ENCODE assay signal across 8 cellular contexts in the genomic region with DNA sequence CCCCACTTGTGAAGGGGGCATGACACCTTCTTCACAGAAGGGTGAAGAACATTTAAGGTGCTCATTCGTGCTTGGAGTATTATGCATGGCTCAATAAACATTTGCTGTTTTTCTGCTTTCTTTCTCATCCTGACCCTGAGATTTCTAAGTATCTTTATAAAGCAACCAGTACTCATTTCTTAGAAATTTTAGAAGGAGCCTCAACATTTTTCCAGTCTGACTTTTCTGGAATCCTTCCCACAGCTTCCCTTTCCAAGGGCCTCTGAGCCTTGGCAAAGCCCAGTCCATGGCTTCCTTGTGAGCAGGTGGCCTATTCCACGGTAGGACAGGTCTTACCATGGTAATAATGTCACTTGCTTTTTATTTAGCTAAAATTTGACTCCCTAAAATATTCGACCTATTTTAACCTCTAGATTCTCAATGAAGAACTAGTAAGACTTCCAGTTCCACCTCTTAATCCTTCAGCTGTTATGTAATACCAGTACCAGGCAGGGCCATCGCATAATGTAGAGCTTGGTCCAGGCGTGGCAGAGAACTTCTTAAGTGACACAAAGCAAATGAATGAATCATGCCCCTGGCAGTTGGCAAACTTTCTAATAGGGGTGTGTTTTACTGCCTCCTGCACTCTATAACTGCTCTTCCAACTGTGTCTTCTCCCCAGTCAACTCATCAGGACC. TPM values are rescaled to one million over a fixed set of nuclear protein-coding genes. Genes with fewer than 3 reads are reported as not detected.
DNase-seq lines count a peak whose midpoint lies in the region; ATAC-seq and TF ChIP-seq lines count a peak whose summit lies in the region.

No MANE protein-coding gene starts in this region.

- no peak overlapping the region for H3K18ac ChIP-seq in mesendoderm (ENCODE audit: low read length)

- peak overlapping the region in 4 of 12 donors; percentile 22 to 38 (median 25) for H3K27ac ChIP-seq in heart left ventricle
- peak overlapping the region; percentile 43 to 53 for H3K27ac ChIP-seq in uterus
- H3K27ac ChIP-seq in mesendoderm (ENCODE audit: low read depth, low read length) = no peak overlapping the region

- no peak for TF ChIP-seq POLR2A in heart left ventricle (IDR thresholded peaks at IDR 0.05)
- TF ChIP-seq POLR2A in uterus (IDR thresholded peaks at IDR 0.05) = no peak

- DNase-seq in heart left ventricle (no peak), cardiac septum (ENCODE audit: low spot score) (no peak), adipocyte (ENCODE audit: low read depth) (peak; percentile 79), iris pigment epithelial cell (ENCODE audit: low read depth) (peak; percentile 87), uterus (peak in 1 of 2 donors; percentile 40), mesendoderm (no peak)
- no peak for DNase-seq in activated CD4-positive, alpha-beta T cell treated with anti-CD3 and anti-CD28 coated beads for 1 hour

- ATAC-seq in heart left ventricle (peak in 3 of 4 donors; percentile 45 to 70 (median 60)), GM21360 (IDR thresholded peaks at IDR 0.05; ENCODE audit: unreplicated experiment) (no peak)

- H2BK5ac ChIP-seq in mesendoderm (ENCODE audit: low read length) = no peak overlapping the region

- H2BK120ac ChIP-seq in mesendoderm (ENCODE audit: low read depth, low read length) = no peak overlapping the region

- H3K4me1 ChIP-seq in heart left ventricle (peaks cover 0 to 26% (median 6%) of the 10 kb centered on the region in 12 donors), adipocyte (ENCODE audit: control insufficient read depth, insufficient read depth, low read length) (peaks cover 45% of the 10 kb centered on the region), uterus (peaks cover 9 to 24% of the 10 kb centered on the region in 2 donors), mesendoderm (ENCODE audit: control insufficient read depth, low read depth, low read length) (no peaks in the 10 kb centered on the region)

- no peaks in the 10 kb centered on the region for H3K36me3 ChIP-seq in heart left ventricle
- no peaks in the 10 kb centered on the region for H3K36me3 ChIP-seq in adipocyte (ENCODE audit: control insufficient read depth, insufficient read depth, low read length, severe bottlenecking)
- H3K36me3 ChIP-seq in uterus = no peaks in the 10 kb centered on the region
- H3K36me3 ChIP-seq in mesendoderm (ENCODE audit: control insufficient read depth, insufficient read depth, low read length) = no peaks in the 10 kb centered on the region

- H2BK15ac ChIP-seq in mesendoderm (replicated peaks; ENCODE audit: low read depth) = no peak overlapping the region

- H2AK5ac ChIP-seq in mesendoderm (ENCODE audit: low read length) = no peak overlapping the region

- TF ChIP-seq CTCF in heart left ventricle (IDR thresholded peaks at IDR 0.05) (no peak), uterus (IDR thresholded peaks at IDR 0.05) (no peak)

- H3K4me3 ChIP-seq in heart left ventricle (no peak overlapping the region), adipocyte (ENCODE audit: low read length) (no peak overlapping the region), uterus (no peak overlapping the region), mesendoderm (ENCODE audit: low read length) (no peak overlapping the region)

- WGBS in heart left ventricle, 4 donors = 68 to 86% (median 73%) methylated on average over 5 of the region's 5 CpGs
- no CpG with 5 or more reads among the region's 5 CpGs for WGBS in mesendoderm (ENCODE audit: extremely low coverage, insufficient coverage, low lambda C conversion rate)

- no peak overlapping the region for H3K4me2 ChIP-seq in mesendoderm (ENCODE audit: low read length)

- no peaks in the 10 kb centered on the region for H3K27me3 ChIP-seq in heart left ventricle
- no peaks in the 10 kb centered on the region for H3K27me3 ChIP-seq in adipocyte (replicated peaks; ENCODE audit: control insufficient read depth, insufficient read depth, low read length)
- no peaks in the 10 kb centered on the region for H3K27me3 ChIP-seq in uterus
- H3K27me3 ChIP-seq in mesendoderm (ENCODE audit: insufficient read depth, low read length, poor library complexity) = no peaks in the 10 kb centered on the region

- H3K23ac ChIP-seq in mesendoderm (ENCODE audit: low read length) = no peak overlapping the region

- H3K79me2 ChIP-seq in mesendoderm (ENCODE audit: control insufficient read depth, insufficient read depth, low read length) = no peaks in the 10 kb centered on the region

- intact Hi-C loops in heart left ventricle (cut with DNase I) (loop anchor here in 2 of 10 donors (10.0 kb wide), 2 partner anchors 199 to 519 kb away; no protein-coding TSS in a partner anchor), cardiac septum (cut with DNase I) (loop anchor here (10.0 kb wide), 1 partner anchor 349 kb away; the partner anchor contains the start of gene HPS3), uterus (cut with DNase I; ENCODE audit: low total_unique reads) (no loop called here)

- no peak overlapping the region for H3K4ac ChIP-seq in mesendoderm (ENCODE audit: low read depth, low read length)

- no peak overlapping the region for H3K56ac ChIP-seq in mesendoderm (ENCODE audit: low read length)

- no peaks in the 10 kb centered on the region for H3K79me1 ChIP-seq in mesendoderm (ENCODE audit: low read length)

- no peaks in the 10 kb centered on the region for H3K9me3 ChIP-seq in heart left ventricle
- H3K9me3 ChIP-seq in adipocyte (ENCODE audit: control insufficient read depth, low read length) = no peaks in the 10 kb centered on the region
- H3K9me3 ChIP-seq in uterus = no peaks in the 10 kb centered on the region

- H4K5ac ChIP-seq in mesendoderm (ENCODE audit: low read length) = no peak overlapping the region

- H4K8ac ChIP-seq in mesendoderm (ENCODE audit: low read depth, low read length) = no peak overlapping the region

- H3K9ac ChIP-seq in adipocyte (ENCODE audit: low read length) (no peak overlapping the region), mesendoderm (ENCODE audit: low read length) (no peak overlapping the region)

RNA-seq across cellular contexts. Expression of gene TM4SF4, which starts 1.0 kb away (rescaled TPM):
- total RNA-seq in heart left ventricle (not detected), cardiac septum (not detected), uterus (1 to 10 TPM in 1 of 4 donors, not detected in 3; 5.6 TPM)
- polyA plus RNA-seq in heart left ventricle = not detected
- not detected for polyA plus RNA-seq in mesendoderm (2013, experiment 1 of 2)
- not detected for polyA plus RNA-seq in mesendoderm (2013, experiment 2 of 2)

Comparison
In these comparisons a context has a peak if more than half of its experiments do, and no peak if none do; other contexts are left out.
1. DNase-seq: peak in adipocyte (single experiment) and iris pigment epithelial cell (single experiment); none in heart left ventricle (0 of 5), cardiac septum (single experiment), activated CD4-positive, alpha-beta T cell treated with anti-CD3 and anti-CD28 coated beads for 1 hour (single experiment) and mesendoderm (single experiment).